ENCODE assay signal across 14 cellular contexts in genomic region chr4:2244947-2245786, GRCh38. TPM values are rescaled to one million over a fixed set of nuclear protein-coding genes. Genes with fewer than 3 reads are reported as not detected.
DNase-seq lines count a peak whose midpoint lies in the region; ATAC-seq, FAIRE-seq and TF ChIP-seq lines count a peak whose summit lies in the region.
"Had no signal": no experiment of that assay in that cellular context is flagged by ENCODE, and none has a peak within 500 bp of the region (broad histone marks: within the 10 kb centered on the region; RNA-seq: fewer than 3 reads in every experiment).

No MANE protein-coding gene starts in this region.

- peaks cover 15% of the 10 kb centered on the region for H3K79me2 ChIP-seq in HepG2 (ENCODE audit: insufficient read depth, low read length)
- H3K79me2 ChIP-seq in K562 (ENCODE audit: control insufficient read depth, insufficient read depth, low read length) = peaks cover 17% of the 10 kb centered on the region

- in situ Hi-C loops in HepG2 (cut with HindIII; ENCODE audit: extremely low pct_ligation_motif_present, low pct_unique_long_range_greater_than_20kb) (no loop called here), K562 (cut with MboI) (no loop called here)

- no peak for TF ChIP-seq POLR2A in HepG2 (IDR thresholded peaks at IDR 0.05; ENCODE audit: insufficient read depth in 1 of 2, low read depth in 2 of 2, low read length in 2 of 2)
- TF ChIP-seq POLR2A in right lobe of liver (IDR thresholded peaks at IDR 0.05) = no peak
- no peak for TF ChIP-seq POLR2A in K562 (conservative IDR thresholded peaks at IDR 0.05)
- TF ChIP-seq POLR2A in uterus (IDR thresholded peaks at IDR 0.05) = no peak

- peaks cover 0 to 3% of the 10 kb centered on the region in 2 experiments; a peak in 2 of 5 replicates for H3K36me3 ChIP-seq in HepG2 (replicated peaks in 1 of 2; ENCODE audit: control insufficient read depth in 1 of 2, insufficient read depth in 2 of 2, low read length in 2 of 2)
- peaks cover 0 to 10% (median 4%) of the 10 kb centered on the region in 4 donors for H3K36me3 ChIP-seq in right lobe of liver
- peaks cover 1% of the 10 kb centered on the region; the same call in 1 of the 3 replicates for H3K36me3 ChIP-seq in K562 (ENCODE audit: control insufficient read depth, insufficient read depth, low read length)
- H3K36me3 ChIP-seq in uterus = no peaks in the 10 kb centered on the region
- H3K36me3 ChIP-seq: HAP-1 had no signal

- no TSS peak for BruUV-seq in HepG2 (replicated peaks; lab: Mats Ljungman, UMichigan)
- no TSS peak for BruUV-seq in K562 (replicated peaks; lab: Mats Ljungman, UMichigan)

- H3K4me1 ChIP-seq in HepG2 (ENCODE audit: insufficient read depth, low read length) = peaks cover 41% of the 10 kb centered on the region
- H3K4me1 ChIP-seq in right lobe of liver = peaks cover 0 to 15% (median 2%) of the 10 kb centered on the region in 4 donors
- H3K4me1 ChIP-seq in K562 (replicated peaks in 1 of 2; ENCODE audit: control insufficient read depth in 2 of 2, insufficient read depth in 2 of 2, low read length in 2 of 2) = peaks cover 8 to 67% of the 10 kb centered on the region in 2 experiments; a peak in 4 of 5 replicates
- peaks cover 0 to 3% of the 10 kb centered on the region in 2 donors for H3K4me1 ChIP-seq in uterus

- DNase-seq in HepG2 (ENCODE audit: low spot score) (peak; percentile 21), right lobe of liver (no peak), K562 (ENCODE audit: extremely low read depth in 1 of 4, low spot score in 3 of 4) (no peak), uterus (no peak), SKM-1 (lab: John Stamatoyannopoulos, UW; ENCODE audit: unreplicated experiment) (no peak), pons (ENCODE audit: low spot score) (no peak)
- no peak for DNase-seq in naive thymus-derived CD8-positive, alpha-beta T cell
- no peak for DNase-seq in activated CD4-positive, CD25-positive, alpha-beta regulatory T cell treated with anti-CD3 and anti-CD28 coated beads, Interleukin-2, amount 50 U/mL, for 72 hours
- DNase-seq: Caco-2 had no signal

- H3K4me2 ChIP-seq in HepG2 (ENCODE audit: low read depth, low read length) (peak overlapping the region; percentile 1; the same call in 1 of the 2 replicates), K562 (ENCODE audit: insufficient read depth, low read length) (no peak overlapping the region)

- TF ChIP-seq EP300 in HepG2 (IDR thresholded peaks at IDR 0.05; ENCODE audit: low read depth in 2 of 2, low read length in 2 of 2) (no peak), HepG2 (CRISPR knock-in tag; IDR thresholded peaks at IDR 0.05; ENCODE audit: borderline replicate concordance) (no peak), K562 (IDR thresholded peaks at IDR 0.05; ENCODE audit: low read length) (no peak)

- FAIRE-seq in HepG2 (lab: Jason Lieb, UNC) (no peak), K562 (lab: Jason Lieb, UNC) (peak; percentile 69)
- FAIRE-seq: GM18507 had no signal

- H3K9me3 Mint-ChIP-seq in naive thymus-derived CD8-positive, alpha-beta T cell = no peaks in the 10 kb centered on the region

- no peaks in the 10 kb centered on the region for H3K9me1 ChIP-seq in K562 (ENCODE audit: control insufficient read depth, insufficient read depth, low read length)

- no peak for TF ChIP-seq RAD21 in HepG2 (CRISPR knock-in tag; IDR thresholded peaks at IDR 0.05)
- TF ChIP-seq RAD21 in K562 (CRISPR knock-in tag; conservative IDR thresholded peaks at IDR 0.05 in 1 of 2, IDR thresholded peaks at IDR 0.05 in 1 of 2) = no peak

- no peak overlapping the region for H3K4me3 Mint-ChIP-seq in naive thymus-derived CD8-positive, alpha-beta T cell

- intact Hi-C loops in HepG2 (cut with micrococcal nuclease; ENCODE audit: unreplicated experiment) = loop anchor here (10.0 kb wide), 1 partner anchor 220 kb away; the partner anchor contains the start of gene RNF4
- intact Hi-C loops in right lobe of liver (cut with DNase I) = no loop called here
- intact Hi-C loops in K562 (cut with micrococcal nuclease) = loop anchor here (10.0 kb wide), 1 partner anchor 170 kb away; the partner anchor contains the start of genes CFAP99 and ZFYVE28
- intact Hi-C loops in uterus (cut with DNase I; ENCODE audit: low total_unique reads) = no loop called here

- H3K27ac ChIP-seq in HepG2 (ENCODE audit: extremely low read length, insufficient read depth, low read length) = no peak overlapping the region
- no peak overlapping the region for H3K27ac ChIP-seq in right lobe of liver
- H3K27ac ChIP-seq in K562 (ENCODE audit: extremely low read depth, low read depth, low read length) = 0 out of 3 replicates have a peak overlapping the region, but pooled peaks have one; percentile 6
- peak overlapping the region; percentile 68 to 76 for H3K27ac ChIP-seq in uterus
- H3K27ac ChIP-seq: neutrophil had no signal

- H3K4me1 Mint-ChIP-seq in naive thymus-derived CD8-positive, alpha-beta T cell = peaks cover 22 to 42% (median 35%) of the 10 kb centered on the region in 4 donors

- CTCF ChIA-PET in HepG2 (lab: Yijun Ruan, JAX; ENCODE audit: low intra/inter-chr PET ratio, low total read pairs) (no interaction called here), K562 (lab: Yijun Ruan, JAX; ENCODE audit: low intra/inter-chr PET ratio) (interaction anchor here (0.6 kb wide), 1 partner anchor 217 kb away, joined by 3 read pairs; no protein-coding TSS in a partner anchor)

- H3K9me3 ChIP-seq in HepG2 (ENCODE audit: low read length) (no peaks in the 10 kb centered on the region), right lobe of liver (no peaks in the 10 kb centered on the region), K562 (replicated peaks; ENCODE audit: control insufficient read depth, insufficient read depth, low read depth, low read length) (no peaks in the 10 kb centered on the region), uterus (no peaks in the 10 kb centered on the region)
- H3K9me3 ChIP-seq: Caco-2, HAP-1, neutrophil had no signal

- H3K27ac Mint-ChIP-seq in naive thymus-derived CD8-positive, alpha-beta T cell = peak overlapping the region in 8 of 10 donors; percentile 44 to 93 (median 63)

- TF ChIP-seq CTCF in HepG2 (CRISPR knock-in tag; IDR thresholded peaks at IDR 0.05) (no peak), right lobe of liver (IDR thresholded peaks at IDR 0.05) (no peak), K562 (IDR thresholded peaks at IDR 0.05 in 2 of 3, conservative IDR thresholded peaks at IDR 0.05 in 1 of 3; ENCODE audit: insufficient read depth in 2 of 3, low read depth in 1 of 3, low read length in 3 of 3) (no peak), uterus (IDR thresholded peaks at IDR 0.05) (no peak)

- H2AFZ ChIP-seq in HepG2 (ENCODE audit: low read length) (no peak overlapping the region), K562 (ENCODE audit: low read depth, low read length) (peak overlapping the region; percentile 66)

- H3K9ac ChIP-seq in HepG2 (ENCODE audit: insufficient read depth, low read depth, low read length) = no peak overlapping the region
- H3K9ac ChIP-seq in K562 (ENCODE audit: insufficient read depth in 1 of 2, low read depth in 2 of 2, low read length in 2 of 2) = peak overlapping the region in 1 of 2 experiments; percentile 81; a peak in 1 of 4 replicates

- ATAC-seq in HepG2 (no peak; the same call in 2 of the 3 replicates), right lobe of liver (no peak), K562 (no peak)
- ATAC-seq in naive thymus-derived CD8-positive, alpha-beta T cell = no peak
- ATAC-seq: activated CD4-positive, CD25-positive, alpha-beta regulatory T cell treated with anti-CD3 and anti-CD28 coated beads, Interleukin-2, amount 50 U/mL, for 24 hours; Panc1 had no signal

- peaks cover 0 to 11% (median 0%) of the 10 kb centered on the region in 3 donors for H3K36me3 Mint-ChIP-seq in naive thymus-derived CD8-positive, alpha-beta T cell

- H3K27me3 Mint-ChIP-seq in naive thymus-derived CD8-positive, alpha-beta T cell = no peaks in the 10 kb centered on the region

- 0 out of 2 replicates have a peak, but pooled peaks cover 2% of the 10 kb centered on the region for H4K20me1 ChIP-seq in HepG2 (ENCODE audit: insufficient read depth, low read length)
- peaks cover 2% of the 10 kb centered on the region; the same call in 1 of the 2 replicates for H4K20me1 ChIP-seq in K562 (replicated peaks; ENCODE audit: control insufficient read depth, insufficient read depth, low read length)

- 39% methylated on average over 7 of the region's 7 CpGs for WGBS in HepG2 (ENCODE audit: low lambda C conversion rate)
- 37% methylated on average over 6 of the region's 7 CpGs for WGBS in right lobe of liver (ENCODE audit: insufficient coverage, low coverage, low lambda C conversion rate, missing lambda C conversion rate)
- 60% methylated on average over 7 of the region's 7 CpGs for WGBS in K562 (ENCODE audit: insufficient coverage, low coverage, missing lambda C conversion rate)

- H3K4me3 ChIP-seq in HepG2 (replicated peaks in 1 of 3; ENCODE audit: insufficient read depth in 1 of 3, low read depth in 2 of 3, low read length in 3 of 3) = no peak overlapping the region
- no peak overlapping the region for H3K4me3 ChIP-seq in right lobe of liver
- no peak overlapping the region for H3K4me3 ChIP-seq in K562
- no peak overlapping the region for H3K4me3 ChIP-seq in uterus
- H3K4me3 ChIP-seq: HAP-1 had no signal

- H3K27me3 ChIP-seq in HepG2 (ENCODE audit: control insufficient read depth in 1 of 2, insufficient read depth in 2 of 2, low read length in 2 of 2) (no peaks in the 10 kb centered on the region), right lobe of liver (no peaks in the 10 kb centered on the region), K562 (ENCODE audit: control insufficient read depth in 2 of 2, insufficient read depth in 2 of 2, low read length in 2 of 2) (no peaks in the 10 kb centered on the region), uterus (no peaks in the 10 kb centered on the region)
- H3K27me3 ChIP-seq: neutrophil had no signal

- POLR2A ChIA-PET in HepG2 (lab: Yijun Ruan, JAX) = no interaction called here
- POLR2A ChIA-PET in K562 (lab: Yijun Ruan, JAX) = interaction anchor here (1.0 to 1.2 kb wide), 2 partner anchors 13 to 15 kb away, joined by 3 to 5 read pairs; no protein-coding TSS in a partner anchor
- POLR2A ChIA-PET in naive thymus-derived CD8-positive, alpha-beta T cell (lab: Charles Lee) = interaction anchor here (1.7 kb wide), 1 partner anchor 224 kb away, joined by 3 read pairs; the partner anchor contains the start of gene RNF4

RNA-seq across cellular contexts. Expression of gene HAUS3, which starts 3.2 kb away (rescaled TPM):
- total RNA-seq in HepG2 (2016; rRNA removed; fragmentation: Illumina TruSeq; extraction: Trizol) (12.6 and 16.3 TPM in 2 replicates), right lobe of liver (1 to 10 TPM; 3.5 to 5.1 (median 4.6) TPM), K562 (2014; rRNA removed) (14.9 and 15.8 TPM in 2 replicates), K562 (2014; rRNA removed; fragmentation: Illumina TruSeq; extraction: Trizol) (25.7 and 29.2 TPM in 2 replicates), K562 (2015; rRNA removed; fragmentation: Illumina TruSeq; extraction: Trizol) (20.1 and 22.3 TPM in 2 replicates), K562 (2021) (19.8 and 20.0 TPM in 2 replicates), uterus (10 to 100 TPM in 3 of 4 donors, 1 to 10 TPM in 1; 7.4 to 29.9 (median 14.2) TPM)
- total RNA-seq in HepG2 (2016; cell fraction: cytosol; rRNA removed; fragmentation: Illumina TruSeq; extraction: Trizol; ENCODE audit: low read depth) = 0.71 TPM in 2 replicates
- total RNA-seq in HepG2 (2016; cell fraction: insoluble cytoplasmic fraction; rRNA removed; fragmentation: Illumina TruSeq; extraction: Trizol) = 12.9 and 15.5 TPM in 2 replicates
- total RNA-seq in HepG2 (2016; cell fraction: membrane; rRNA removed; fragmentation: Illumina TruSeq; extraction: Trizol) = 3.8 and 4.0 TPM in 2 replicates
- total RNA-seq in HepG2 (2016; cell fraction: nucleus; rRNA removed; fragmentation: Illumina TruSeq; extraction: Trizol) = 10.8 and 13.7 TPM in 2 replicates
- polyA plus RNA-seq in HepG2 (2011; rRNA removed) (3.3 and 3.9 TPM in 2 replicates), K562 (2011; rRNA removed) (15.3 and 21.5 TPM in 2 replicates), K562 (2014; fragmentation: Illumina TruSeq; extraction: Trizol) (18.7 and 22.3 TPM in 2 replicates), K562 (2014; fragmentation: Nextera tagmentation; extraction: Ambion mirVana) (1 to 10 TPM; 8.9 to 9.6 TPM), K562 (2014; rRNA removed) (22.8 and 25.0 TPM in 2 replicates)
- polyA plus RNA-seq in HepG2 (2011; cell fraction: cytosol; rRNA removed) = 1.8 and 1.9 TPM in 2 replicates
- 4.8 and 5.1 TPM in 2 replicates for polyA plus RNA-seq in HepG2 (2011; cell fraction: nucleus; rRNA removed)
- polyA plus RNA-seq in HepG2 (2012) = 5.4 and 6.4 TPM in 2 replicates
- 0.45 and 0.70 TPM in 2 replicates for polyA plus RNA-seq in HepG2 (2016; cell fraction: cytosol; fragmentation: Illumina TruSeq; extraction: Trizol; ENCODE audit: low read depth)
- 12.2 and 12.5 TPM in 2 replicates for polyA plus RNA-seq in HepG2 (2016; cell fraction: insoluble cytoplasmic fraction; fragmentation: Illumina TruSeq; extraction: Trizol; ENCODE audit: low read depth)
- 1.8 TPM in 2 replicates for polyA plus RNA-seq in HepG2 (2016; cell fraction: membrane; fragmentation: Illumina TruSeq; extraction: Trizol; ENCODE audit: low read depth)
- 26.7 and 27.4 TPM in 2 replicates for polyA plus RNA-seq in HepG2 (2016; cell fraction: nucleus; fragmentation: Illumina TruSeq; extraction: Trizol; ENCODE audit: insufficient read depth, low read depth)
- 1.8 and 2.1 TPM in 2 replicates for polyA minus RNA-seq in HepG2 (2011; rRNA and poly(A)+ RNA removed; ENCODE audit: low replicate concordance)
- polyA minus RNA-seq in HepG2 (2011; cell fraction: cytosol; rRNA and poly(A)+ RNA removed) = 2.2 and 3.3 TPM in 2 replicates
- 5.8 and 6.0 TPM in 2 replicates for polyA minus RNA-seq in HepG2 (2011; cell fraction: nucleus; rRNA and poly(A)+ RNA removed)
- 10.9 and 54.8 TPM in 2 replicates for total RNA-seq in K562 (2011; cell fraction: chromatin; rRNA removed; ENCODE audit: low replicate concordance)
- total RNA-seq in K562 (2011; cell fraction: nucleolus; rRNA removed) = 8.7 and 12.0 TPM in 2 replicates
- 17.7 and 23.4 TPM in 2 replicates for total RNA-seq in K562 (2011; cell fraction: nucleoplasm; rRNA removed)
- polyA plus RNA-seq in K562 (2011; cell fraction: cytosol; rRNA removed) = 6.7 and 9.4 TPM in 2 replicates
- polyA plus RNA-seq in K562 (2011; cell fraction: nucleus; rRNA removed) = 15.3 and 17.4 TPM in 2 replicates
- polyA plus RNA-seq in K562 (2012) = 15.3 and 16.2 TPM in 2 replicates
- polyA minus RNA-seq in K562 (2011; rRNA and poly(A)+ RNA removed) = 12.1 and 15.7 TPM in 2 replicates
- polyA minus RNA-seq in K562 (2011; cell fraction: cytosol; rRNA and poly(A)+ RNA removed) = 5.9 and 8.2 TPM in 2 replicates
- polyA minus RNA-seq in K562 (2011; cell fraction: nucleus; rRNA and poly(A)+ RNA removed) = 8.5 and 14.3 TPM in 2 replicates
- 10 to 100 TPM; 28.4 to 30.1 TPM for total RNA-seq in naive thymus-derived CD8-positive, alpha-beta T cell
- 10 to 100 TPM; 16.3 to 22.2 (median 18.8) TPM for polyA plus RNA-seq in naive thymus-derived CD8-positive, alpha-beta T cell

RNA-seq across cellular contexts. Expression of gene POLN, which starts 3.2 kb away (rescaled TPM):
- total RNA-seq in HepG2 (2016; rRNA removed; fragmentation: Illumina TruSeq; extraction: Trizol) (0.60 and 0.93 TPM in 2 replicates), right lobe of liver (1 to 10 TPM in 4 of 6 experiments, under 1 TPM in 2; 0.87 to 2.5 (median 1.4) TPM), K562 (2014; rRNA removed) (0.09 and 0.16 TPM in 2 replicates), K562 (2014; rRNA removed; fragmentation: Illumina TruSeq; extraction: Trizol) (0.47 and 0.70 TPM in 2 replicates), K562 (2015; rRNA removed; fragmentation: Illumina TruSeq; extraction: Trizol) (0.72 and 0.91 TPM in 2 replicates), K562 (2021) (0.45 and 0.58 TPM in 2 replicates), uterus (1 to 10 TPM in 2 of 4 donors, under 1 TPM in 1, not detected in 1; 0.26 to 5.8 (median 5.5) TPM)
- 2.3 and 2.5 TPM in 2 replicates for total RNA-seq in HepG2 (2016; cell fraction: cytosol; rRNA removed; fragmentation: Illumina TruSeq; extraction: Trizol; ENCODE audit: low read depth)
- 0.68 and 1.1 TPM in 2 replicates for total RNA-seq in HepG2 (2016; cell fraction: insoluble cytoplasmic fraction; rRNA removed; fragmentation: Illumina TruSeq; extraction: Trizol)
- total RNA-seq in HepG2 (2016; cell fraction: membrane; rRNA removed; fragmentation: Illumina TruSeq; extraction: Trizol) = 1.6 and 1.9 TPM in 2 replicates
- total RNA-seq in HepG2 (2016; cell fraction: nucleus; rRNA removed; fragmentation: Illumina TruSeq; extraction: Trizol) = 1.1 and 1.5 TPM in 2 replicates
- polyA plus RNA-seq in HepG2 (2011; rRNA removed) (1.2 and 1.5 TPM in 2 replicates), K562 (2011; rRNA removed) (0.54 and 0.70 TPM in 2 replicates), K562 (2014; fragmentation: Illumina TruSeq; extraction: Trizol) (0.15 and 0.33 TPM in 2 replicates), K562 (2014; fragmentation: Nextera tagmentation; extraction: Ambion mirVana) (under 1 TPM; 0.08 to 0.25 TPM), K562 (2014; rRNA removed) (0.32 and 0.46 TPM in 2 replicates)
- 0.81 and 3.7 TPM in 2 replicates for polyA plus RNA-seq in HepG2 (2011; cell fraction: cytosol; rRNA removed)
- 2.7 and 3.7 TPM in 2 replicates for polyA plus RNA-seq in HepG2 (2011; cell fraction: nucleus; rRNA removed)
- 0.39 and 0.48 TPM in 2 replicates for polyA plus RNA-seq in HepG2 (2012)
- 1.0 and 1.4 TPM in 2 replicates for polyA plus RNA-seq in HepG2 (2016; cell fraction: cytosol; fragmentation: Illumina TruSeq; extraction: Trizol; ENCODE audit: low read depth)
- polyA plus RNA-seq in HepG2 (2016; cell fraction: insoluble cytoplasmic fraction; fragmentation: Illumina TruSeq; extraction: Trizol; ENCODE audit: low read depth) = 0.57 and 1.2 TPM in 2 replicates
- 0.90 and 1.4 TPM in 2 replicates for polyA plus RNA-seq in HepG2 (2016; cell fraction: membrane; fragmentation: Illumina TruSeq; extraction: Trizol; ENCODE audit: low read depth)
- polyA plus RNA-seq in HepG2 (2016; cell fraction: nucleus; fragmentation: Illumina TruSeq; extraction: Trizol; ENCODE audit: insufficient read depth, low read depth) = 0.88 and 2.2 TPM in 2 replicates
- polyA minus RNA-seq in HepG2 (2011; rRNA and poly(A)+ RNA removed; ENCODE audit: low replicate concordance) = 0.44 and 0.96 TPM in 2 replicates
- polyA minus RNA-seq in HepG2 (2011; cell fraction: cytosol; rRNA and poly(A)+ RNA removed) = 1.2 and 1.3 TPM in 2 replicates
- polyA minus RNA-seq in HepG2 (2011; cell fraction: nucleus; rRNA and poly(A)+ RNA removed) = 0.75 and 1.2 TPM in 2 replicates
- 3.2 and 4.6 TPM in 2 replicates for total RNA-seq in K562 (2011; cell fraction: chromatin; rRNA removed; ENCODE audit: low replicate concordance)
- 0.33 and 0.39 TPM in 2 replicates for total RNA-seq in K562 (2011; cell fraction: nucleolus; rRNA removed)
- total RNA-seq in K562 (2011; cell fraction: nucleoplasm; rRNA removed) = 0.37 and 1.5 TPM in 2 replicates
- 0.12 and 0.25 TPM in 2 replicates for polyA plus RNA-seq in K562 (2011; cell fraction: cytosol; rRNA removed)
- 0.40 and 1.5 TPM in 2 replicates for polyA plus RNA-seq in K562 (2011; cell fraction: nucleus; rRNA removed)
- polyA plus RNA-seq in K562 (2012) = 0.33 and 1.5 TPM in 2 replicates
- polyA minus RNA-seq in K562 (2011; rRNA and poly(A)+ RNA removed) = 1.2 and 2.1 TPM in 2 replicates
- polyA minus RNA-seq in K562 (2011; cell fraction: cytosol; rRNA and poly(A)+ RNA removed) = 0.73 TPM in 1 of 2 replicates, not detected in the other
- polyA minus RNA-seq in K562 (2011; cell fraction: nucleus; rRNA and poly(A)+ RNA removed) = 0.40 and 0.56 TPM in 2 replicates
- total RNA-seq in naive thymus-derived CD8-positive, alpha-beta T cell = 1 to 10 TPM; 2.9 to 3.8 TPM
- polyA plus RNA-seq in naive thymus-derived CD8-positive, alpha-beta T cell = under 1 TPM in 2 of 3 donors, not detected in 1; 0.44 to 0.55 TPM

RNA-seq across cellular contexts. Expression of gene MXD4, which starts 16.7 kb away (rescaled TPM):
- total RNA-seq in HepG2 (2016; rRNA removed; fragmentation: Illumina TruSeq; extraction: Trizol) (19.6 and 31.3 TPM in 2 replicates), right lobe of liver (10 to 100 TPM; 17.8 to 23.0 (median 19.7) TPM), K562 (2014; rRNA removed) (8.8 and 11.2 TPM in 2 replicates), K562 (2014; rRNA removed; fragmentation: Illumina TruSeq; extraction: Trizol) (1.3 and 1.7 TPM in 2 replicates), K562 (2015; rRNA removed; fragmentation: Illumina TruSeq; extraction: Trizol) (5.9 and 6.1 TPM in 2 replicates), K562 (2021) (13.5 and 14.0 TPM in 2 replicates), uterus (10 to 100 TPM; 15.4 to 53.1 (median 31.8) TPM)
- 36.9 and 47.9 TPM in 2 replicates for total RNA-seq in HepG2 (2016; cell fraction: cytosol; rRNA removed; fragmentation: Illumina TruSeq; extraction: Trizol; ENCODE audit: low read depth)
- total RNA-seq in HepG2 (2016; cell fraction: insoluble cytoplasmic fraction; rRNA removed; fragmentation: Illumina TruSeq; extraction: Trizol) = 17.4 and 29.0 TPM in 2 replicates
- total RNA-seq in HepG2 (2016; cell fraction: membrane; rRNA removed; fragmentation: Illumina TruSeq; extraction: Trizol) = 44.7 and 51.6 TPM in 2 replicates
- total RNA-seq in HepG2 (2016; cell fraction: nucleus; rRNA removed; fragmentation: Illumina TruSeq; extraction: Trizol) = 17.8 and 19.3 TPM in 2 replicates
- polyA plus RNA-seq in HepG2 (2011; rRNA removed) (29.0 and 35.5 TPM in 2 replicates), K562 (2011; rRNA removed) (9.1 and 14.4 TPM in 2 replicates), K562 (2014; fragmentation: Illumina TruSeq; extraction: Trizol) (4.4 and 7.0 TPM in 2 replicates), K562 (2014; fragmentation: Nextera tagmentation; extraction: Ambion mirVana) (under 1 TPM; 0.06 to 0.29 TPM), K562 (2014; rRNA removed) (8.9 and 10.2 TPM in 2 replicates)
- 18.8 and 32.8 TPM in 2 replicates for polyA plus RNA-seq in HepG2 (2011; cell fraction: cytosol; rRNA removed)
- 55.8 and 75.6 TPM in 2 replicates for polyA plus RNA-seq in HepG2 (2011; cell fraction: nucleus; rRNA removed)
- polyA plus RNA-seq in HepG2 (2012) = 13.3 and 19.0 TPM in 2 replicates
- 75.4 and 78.8 TPM in 2 replicates for polyA plus RNA-seq in HepG2 (2016; cell fraction: cytosol; fragmentation: Illumina TruSeq; extraction: Trizol; ENCODE audit: low read depth)
- 24.7 and 25.4 TPM in 2 replicates for polyA plus RNA-seq in HepG2 (2016; cell fraction: insoluble cytoplasmic fraction; fragmentation: Illumina TruSeq; extraction: Trizol; ENCODE audit: low read depth)
- 58.0 and 61.9 TPM in 2 replicates for polyA plus RNA-seq in HepG2 (2016; cell fraction: membrane; fragmentation: Illumina TruSeq; extraction: Trizol; ENCODE audit: low read depth)
- polyA plus RNA-seq in HepG2 (2016; cell fraction: nucleus; fragmentation: Illumina TruSeq; extraction: Trizol; ENCODE audit: insufficient read depth, low read depth) = 40.4 and 42.9 TPM in 2 replicates
- polyA minus RNA-seq in HepG2 (2011; rRNA and poly(A)+ RNA removed; ENCODE audit: low replicate concordance) = 56.0 and 71.8 TPM in 2 replicates
- 16.4 and 18.3 TPM in 2 replicates for polyA minus RNA-seq in HepG2 (2011; cell fraction: cytosol; rRNA and poly(A)+ RNA removed)
- 38.0 and 41.2 TPM in 2 replicates for polyA minus RNA-seq in HepG2 (2011; cell fraction: nucleus; rRNA and poly(A)+ RNA removed)
- total RNA-seq in K562 (2011; cell fraction: chromatin; rRNA removed; ENCODE audit: low replicate concordance) = 28.6 and 67.2 TPM in 2 replicates
- 27.8 and 29.2 TPM in 2 replicates for total RNA-seq in K562 (2011; cell fraction: nucleolus; rRNA removed)
- total RNA-seq in K562 (2011; cell fraction: nucleoplasm; rRNA removed) = 20.9 and 26.7 TPM in 2 replicates
- 10.3 and 17.4 TPM in 2 replicates for polyA plus RNA-seq in K562 (2011; cell fraction: cytosol; rRNA removed)
- polyA plus RNA-seq in K562 (2011; cell fraction: nucleus; rRNA removed) = 49.5 and 56.9 TPM in 2 replicates
- polyA plus RNA-seq in K562 (2012) = 9.3 and 17.8 TPM in 2 replicates
- polyA minus RNA-seq in K562 (2011; rRNA and poly(A)+ RNA removed) = 3.4 and 3.6 TPM in 2 replicates
- polyA minus RNA-seq in K562 (2011; cell fraction: cytosol; rRNA and poly(A)+ RNA removed) = 4.6 and 8.3 TPM in 2 replicates
- polyA minus RNA-seq in K562 (2011; cell fraction: nucleus; rRNA and poly(A)+ RNA removed) = 13.1 and 22.0 TPM in 2 replicates
- total RNA-seq in naive thymus-derived CD8-positive, alpha-beta T cell = 10 to 100 TPM; 41.9 to 44.2 TPM
- 10 to 100 TPM; 15.6 to 30.0 (median 20.5) TPM for polyA plus RNA-seq in naive thymus-derived CD8-positive, alpha-beta T cell

Comparison
In these comparisons a context has a peak if more than half of its experiments do, and no peak if none do; other contexts are left out.
1. intact Hi-C loops: an anchor here in HepG2 (10.0 kb wide) and K562 (10.0 kb wide); none called in right lobe of liver and uterus.
2. H3K27ac ChIP-seq: peak in K562 (single experiment) and uterus (2 of 2); none in HepG2 (single experiment) and right lobe of liver (0 of 3).
3. Of the 241 proteins assayed by ChIP-seq in both HepG2 and K562: peak only in HepG2: FOXA3, GATAD2A, MNT, MXI1, MYC, PRDM10 and 3 more; only in K562: none; in both: MAX; in neither: 229; mixed calls (peak in some experiments, not most) for 2.